In genomic region chr2:132857334-132857733, GRCh38 we compare ENCODE assay signal across 35 cellular contexts.
"Had no signal": no experiment of that assay in that cellular context is flagged by ENCODE, and none has a peak within 500 bp of the region (broad histone marks: within the 10 kb centered on the region; RNA-seq: fewer than 3 reads in every experiment).

No MANE protein-coding gene starts in this region.

- H3K9ac ChIP-seq: KMS-11 had no signal

- H3K27me3 ChIP-seq: MG63 had no signal

- DNase-seq: Karpas-422, Kasumi-1, KG1, MG63, MM.1S, MV-4-11, NCI-H1048, NCI-H1092, NCI-H1092 treated with DMSO at 0.1 percent for 48 hours, NCI-H1105, NCI-H1105 treated with DMSO at 0.1 percent for 48 hours, NCI-H1417, NCI-H1417 treated with DMSO at 0.1 percent for 48 hours, NCI-H1436, NCI-H1436 treated with DMSO at 0.1 percent for 48 hours, NCI-H146, NCI-H1694, NCI-H1694 treated with DMSO at 0.1 percent for 48 hours, NCI-H187, NCI-H187 treated with DMSO at 0.1 percent for 48 hours, NCI-H1930, NCI-H2029, NCI-H2029 treated with DMSO at 0.1 percent for 48 hours, NCI-H2081, NCI-H2081 treated with DMSO at 0.1 percent for 48 hours, NCI-H2107, NCI-H2171, NCI-H2171 treated with DMSO at 0.1 percent for 48 hours, NCI-H2227 treated with DMSO at 0.1 percent for 48 hours, NCI-H226, NCI-H345, NCI-H446, NCI-H446 treated with DMSO at 0.1 percent for 48 hours, NCI-H510A had no signal

- H3K27ac ChIP-seq: KMS-11 had no signal

- H3K4me3 ChIP-seq: MG63 had no signal

- H3K36me3 ChIP-seq: MG63 had no signal

- H3K4me2 ChIP-seq: KMS-11 had no signal

- H3K9me3 ChIP-seq: MG63 had no signal
